28 cellular contexts compared by ENCODE assay signal in genomic region chr3:18883553-18883952, GRCh38.
"Had no signal": no experiment of that assay in that cellular context is flagged by ENCODE, and none has a peak within 500 bp of the region (broad histone marks: within the 10 kb centered on the region; RNA-seq: fewer than 3 reads in every experiment).

No MANE protein-coding gene starts in this region.

- ATAC-seq: activated naive CD8-positive, alpha-beta T cell treated with anti-CD3 and anti-CD28 coated beads, Interleukin-2, amount 50 U/mL, for 24 hours; Panc1; Right ventricle myocardium inferior; SK-N-SH treated with all-trans-retinoic acid at 6 μM for 48 hours; T-cell had no signal

- H3K4me1 ChIP-seq: SJSA1 had no signal

- H3K9me3 ChIP-seq: SJSA1 had no signal

- H3K27me3 ChIP-seq: SJSA1 had no signal

- H3K4me3 ChIP-seq: SJSA1 had no signal

- H3K36me3 ChIP-seq: SJSA1 had no signal

- DNase-seq: activated CD4-positive, alpha-beta memory T cell treated with anti-CD3 and anti-CD28 coated beads, Interleukin-2, amount 10 ng/mL, durations not matched to agents 7 days and 5 days; activated CD4-positive, alpha-beta T cell treated with anti-CD3 and anti-CD28 coated beads, Interleukin-2, amount 10 ng/mL, durations not matched to agents 7 days and 5 days; activated CD4-positive, CD25-positive, alpha-beta regulatory T cell; activated CD8-positive, alpha-beta memory T cell treated with anti-CD3 and anti-CD28 coated beads, Interleukin-2, amount 50 U/mL, for 4 hours; activated effector memory CD4-positive, alpha-beta T cell treated with Interleukin-2 at 50 U/mL for 16 hours; activated naive CD4-positive, alpha-beta T cell; activated naive CD8-positive, alpha-beta T cell treated with anti-CD3 and anti-CD28 coated beads, Interleukin-2, amount 50 U/mL, for 24 hours; activated T-cell treated with anti-CD3 and anti-CD28 coated beads, Interleukin-2, amount 50 U/mL, for 1 hour; amygdala; KG1; NCI-H1092; NCI-H1417; NCI-H1930; NCI-H2107; NCI-H2171 treated with DMSO at 0.1 percent for 48 hours; NCI-H345; NCI-H510A; NCI-H526 treated with DMSO at 0.1 percent for 48 hours; NK-92 treated with Interleukin-12 subunit alpha and Interleukin-12 subunit beta, amount 100 ng/mL, for 24 hours; OCI-M1; RPMI8226; T-cell; T1000 had no signal

- H3K27ac ChIP-seq: SJSA1, VCaP had no signal
